18 cellular contexts compared by ENCODE assay signal in the genomic region with DNA sequence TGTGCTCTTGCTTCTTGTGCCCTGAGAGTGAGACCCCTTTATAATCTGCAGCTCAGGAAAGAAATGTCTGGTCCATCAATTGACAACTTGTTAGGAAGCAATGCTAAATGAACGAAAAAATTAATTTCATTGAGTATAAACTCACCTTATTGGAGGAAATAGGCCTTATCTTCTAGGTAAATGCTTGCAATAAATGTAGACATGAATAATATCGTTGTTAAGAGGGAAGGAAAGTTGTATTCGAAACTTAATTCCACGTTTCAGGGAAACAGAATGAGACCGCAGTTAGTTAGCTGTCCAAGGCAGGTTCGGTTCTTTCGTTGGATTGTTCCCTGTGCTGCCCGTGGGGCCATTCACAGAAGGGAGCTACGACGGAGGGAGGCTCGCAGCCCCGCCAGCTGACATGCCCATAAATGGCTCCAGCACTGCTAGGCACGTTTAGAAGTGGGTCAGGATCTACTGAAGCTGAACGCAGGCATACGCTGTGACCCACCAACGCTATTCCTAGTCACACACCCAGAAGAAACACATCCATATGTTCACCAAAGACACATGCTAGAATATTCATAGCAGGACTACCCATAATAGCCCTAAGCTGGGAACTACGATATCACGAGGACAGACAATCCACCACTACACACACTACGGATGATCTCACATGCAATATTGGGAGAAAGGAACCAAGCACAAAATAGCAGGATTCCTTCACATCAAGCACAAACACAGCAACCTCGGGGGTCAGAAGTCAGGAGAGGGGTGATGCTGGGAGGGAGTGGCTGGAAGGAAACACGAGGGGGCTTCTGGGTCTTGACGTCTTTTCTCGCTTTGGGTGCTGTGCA. TPM values are rescaled to one million over a fixed set of nuclear protein-coding genes. Genes with fewer than 3 reads are reported as not detected.
A peak's percentile ranks its signal among the peaks of the same experiment; 100 is the strongest.
DNase-seq lines count a peak whose midpoint lies in the region; ATAC-seq and TF ChIP-seq lines count a peak whose summit lies in the region.
"Had no signal": no experiment of that assay in that cellular context is flagged by ENCODE, and none has a peak within 500 bp of the region (broad histone marks: within the 10 kb centered on the region; RNA-seq: fewer than 3 reads in every experiment).

No MANE protein-coding gene starts in this region.

- H3K4me1 ChIP-seq in H9 (ENCODE audit: insufficient read depth, low read length) (0 out of 2 replicates have a peak, but pooled peaks cover 2% of the 10 kb centered on the region), right cardiac atrium (ENCODE audit: control insufficient read depth, insufficient read depth, low read length) (no peaks in the 10 kb centered on the region), psoas muscle (no peaks in the 10 kb centered on the region)

- no peak overlapping the region for H3K23ac ChIP-seq in H9 (ENCODE audit: insufficient read length, low read depth, low read length)

- no peaks in the 10 kb centered on the region for H3K79me1 ChIP-seq in H9 (ENCODE audit: insufficient read depth, low read depth, low read length, poor library complexity, severe bottlenecking)

- H3K4ac ChIP-seq in H9 (ENCODE audit: low read depth, low read length): no peak overlapping the region

- H3K14ac ChIP-seq in H9 (ENCODE audit: insufficient read depth, low read length): no peak overlapping the region

- H3K23me2 ChIP-seq in H9 (ENCODE audit: insufficient read length, low read depth, low read length, poor library complexity, severe bottlenecking): no peaks in the 10 kb centered on the region

- H4K91ac ChIP-seq in H9 (ENCODE audit: insufficient read length, low read depth, low read length): no peak overlapping the region

- H3K4me1 Mint-ChIP-seq in H9 (peaks cover 20 to 25% of the 10 kb centered on the region in 2 experiments), brain (peaks cover 39% of the 10 kb centered on the region), endothelial cell (ENCODE audit: unreplicated experiment) (no peaks in the 10 kb centered on the region)
- peaks cover 2% of the 10 kb centered on the region for H3K4me1 Mint-ChIP-seq in activated naive CD4-positive, alpha-beta T cell treated with anti-CD3 and anti-CD28 coated beads, Interleukin-2, amount 10 ng/mL, durations not matched to agents 7 days and 5 days
- H3K4me1 Mint-ChIP-seq: central memory CD8-positive, alpha-beta T cell had no signal

- no peaks in the 10 kb centered on the region for H4K20me1 ChIP-seq in H9 (ENCODE audit: control insufficient read depth, insufficient read depth, insufficient read length)

- H3K9me3 Mint-ChIP-seq in H9 (no peaks in the 10 kb centered on the region), brain (no peaks in the 10 kb centered on the region), endothelial cell (ENCODE audit: unreplicated experiment) (no peaks in the 10 kb centered on the region)
- no peaks in the 10 kb centered on the region for H3K9me3 Mint-ChIP-seq in activated naive CD4-positive, alpha-beta T cell treated with anti-CD3 and anti-CD28 coated beads, Interleukin-2, amount 10 ng/mL, durations not matched to agents 7 days and 5 days
- H3K9me3 Mint-ChIP-seq: central memory CD8-positive, alpha-beta T cell; memory B cell; stimulated activated memory B cell treated with anti-CD40 and anti-IgM and Interleukin-4, amounts not matched to agents 10 μg/mL and 1 μg/mL and 100 μg/mL, for 72 hours had no signal

- H3K27ac ChIP-seq in H9 (ENCODE audit: insufficient read length, low read depth, low read length): no peak overlapping the region
- no peak overlapping the region for H3K27ac ChIP-seq in right cardiac atrium (ENCODE audit: low read length)
- H3K27ac ChIP-seq in psoas muscle: no peak overlapping the region
- H3K27ac ChIP-seq: thyroid gland had no signal

- no peak overlapping the region for H4K8ac ChIP-seq in H9 (replicated peaks; ENCODE audit: insufficient read length, low read depth, low read length)

- DNase-seq in H9: peak; percentile 27
- DNase-seq in right cardiac atrium: no peak
- no peak for DNase-seq in psoas muscle
- no peak for DNase-seq in ureter (ENCODE audit: low spot score)
- no peak for DNase-seq in endothelial cell (ENCODE audit: low spot score)
- no peak for DNase-seq in activated naive CD4-positive, alpha-beta T cell treated with anti-CD3 and anti-CD28 coated beads, Interleukin-2, amount 10 ng/mL, durations not matched to agents 7 days and 5 days
- DNase-seq in AG20443 (ENCODE audit: low spot score): no peak
- DNase-seq: activated CD4-positive, alpha-beta T cell treated with anti-CD3 and anti-CD28 coated beads, Interleukin-2, amount 50 U/mL, for 1 hour; activated gamma-delta T cell treated with Interleukin-2 at 50 U/mL for 16 hours; effector CD4-positive, alpha-beta T cell; MV-4-11; NCI-H1930; RPMI8226; thyroid gland had no signal

- intact Hi-C loops in right cardiac atrium (cut with DNase I) (no loop called here), psoas muscle (cut with DNase I) (no loop called here)

- H3K4me2 ChIP-seq in H9 (ENCODE audit: insufficient read depth, insufficient read length, low read length): no peak overlapping the region

- ATAC-seq in right cardiac atrium (peak; percentile 56), psoas muscle (peak; percentile 30 to 71 (median 58))
- ATAC-seq: stimulated activated memory B cell treated with anti-CD40 and anti-IgM and Interleukin-4, amounts not matched to agents 10 μg/mL and 1 μg/mL and 100 μg/mL, for 72 hours had no signal

- H3K4me3 Mint-ChIP-seq in H9 (no peak overlapping the region), brain (peak overlapping the region in 1 of 5 experiments; percentile 8), endothelial cell (ENCODE audit: unreplicated experiment) (no peak overlapping the region)
- no peak overlapping the region for H3K4me3 Mint-ChIP-seq in activated naive CD4-positive, alpha-beta T cell treated with anti-CD3 and anti-CD28 coated beads, Interleukin-2, amount 10 ng/mL, durations not matched to agents 7 days and 5 days
- H3K4me3 Mint-ChIP-seq: central memory CD8-positive, alpha-beta T cell; memory B cell; stimulated activated memory B cell treated with anti-CD40 and anti-IgM and Interleukin-4, amounts not matched to agents 10 μg/mL and 1 μg/mL and 100 μg/mL, for 72 hours had no signal

- no peak overlapping the region for H3T11ph ChIP-seq in H9 (ENCODE audit: low read length)

- no peak overlapping the region for H4K5ac ChIP-seq in H9 (ENCODE audit: insufficient read length, low read depth, low read length)

- no peak overlapping the region for H3K9ac ChIP-seq in H9 (ENCODE audit: extremely low read depth, insufficient read length, low read length)

- H3K56ac ChIP-seq in H9 (ENCODE audit: insufficient read length, low read depth, low read length): no peak overlapping the region

- H3K27me3 Mint-ChIP-seq in H9 (ENCODE audit: low read depth) (no peaks in the 10 kb centered on the region; the same call in 1 of the 2 replicates), brain (no peaks in the 10 kb centered on the region), endothelial cell (ENCODE audit: unreplicated experiment) (peaks cover 11% of the 10 kb centered on the region)
- peaks cover 33% of the 10 kb centered on the region for H3K27me3 Mint-ChIP-seq in activated naive CD4-positive, alpha-beta T cell treated with anti-CD3 and anti-CD28 coated beads, Interleukin-2, amount 10 ng/mL, durations not matched to agents 7 days and 5 days

- H3K36me3 ChIP-seq in psoas muscle (ENCODE audit: insufficient read depth in 1 of 2, low read depth in 1 of 2): no peaks in the 10 kb centered on the region
- H3K36me3 ChIP-seq: thyroid gland had no signal

- no peaks in the 10 kb centered on the region for H3K27me3 ChIP-seq in H9 (ENCODE audit: insufficient read depth, low read length)
- no peaks in the 10 kb centered on the region for H3K27me3 ChIP-seq in right cardiac atrium (ENCODE audit: control insufficient read depth, insufficient read depth)
- H3K27me3 ChIP-seq in psoas muscle (ENCODE audit: insufficient read depth in 3 of 3, low read length in 2 of 3): no peaks in the 10 kb centered on the region
- H3K27me3 ChIP-seq: thyroid gland had no signal

- H3K27ac Mint-ChIP-seq in H9: no peak overlapping the region
- peak overlapping the region; percentile 2 to 98 (median 48) for H3K27ac Mint-ChIP-seq in brain
- H3K27ac Mint-ChIP-seq in endothelial cell (ENCODE audit: unreplicated experiment): no peak overlapping the region
- H3K27ac Mint-ChIP-seq in activated naive CD4-positive, alpha-beta T cell treated with anti-CD3 and anti-CD28 coated beads, Interleukin-2, amount 10 ng/mL, durations not matched to agents 7 days and 5 days: no peak overlapping the region
- H3K27ac Mint-ChIP-seq: memory B cell; stimulated activated memory B cell treated with anti-CD40 and anti-IgM and Interleukin-4, amounts not matched to agents 10 μg/mL and 1 μg/mL and 100 μg/mL, for 72 hours had no signal

- WGBS in H9 (ENCODE audit: extremely low coverage, insufficient read length, low lambda C conversion rate): no CpG with 5 or more reads among the region's 23 CpGs
- WGBS in right cardiac atrium: 62% methylated on average over 23 of the region's 23 CpGs
- WGBS in psoas muscle, 3 donors: 57 to 58% (median 58%) methylated on average over 23 of the region's 23 CpGs

- H3K36me3 Mint-ChIP-seq in H9 (ENCODE audit: insufficient read depth in 1 of 3, low read depth in 3 of 3): no peaks in the 10 kb centered on the region
- H3K36me3 Mint-ChIP-seq in brain: no peaks in the 10 kb centered on the region
- no peaks in the 10 kb centered on the region for H3K36me3 Mint-ChIP-seq in endothelial cell (ENCODE audit: low read depth, unreplicated experiment)
- H3K36me3 Mint-ChIP-seq in activated naive CD4-positive, alpha-beta T cell treated with anti-CD3 and anti-CD28 coated beads, Interleukin-2, amount 10 ng/mL, durations not matched to agents 7 days and 5 days: no peaks in the 10 kb centered on the region
- H3K36me3 Mint-ChIP-seq: memory B cell; stimulated activated memory B cell treated with anti-CD40 and anti-IgM and Interleukin-4, amounts not matched to agents 10 μg/mL and 1 μg/mL and 100 μg/mL, for 72 hours had no signal

- H2AFZ ChIP-seq in H9 (ENCODE audit: low read length): no peak overlapping the region

- TF ChIP-seq CTCF in H9 (conservative IDR thresholded peaks at IDR 0.05): no peak
- TF ChIP-seq CTCF in brain (conservative IDR thresholded peaks at IDR 0.05): no peak
- TF ChIP-seq CTCF in psoas muscle (IDR thresholded peaks at IDR 0.05): no peak
- TF ChIP-seq CTCF in endothelial cell (IDR thresholded peaks at IDR 0.05; ENCODE audit: unreplicated experiment): no peak

- no peak overlapping the region for H2BK15ac ChIP-seq in H9 (ENCODE audit: low read depth, low read length)

- no peak overlapping the region for H2BK20ac ChIP-seq in H9 (ENCODE audit: low read depth, low read length, poor library complexity, severe bottlenecking)

- H3K4me3 ChIP-seq in right cardiac atrium (ENCODE audit: low read length) (no peak overlapping the region), psoas muscle (no peak overlapping the region)
- H3K4me3 ChIP-seq: thyroid gland had no signal

- H3K79me2 ChIP-seq in H9 (ENCODE audit: insufficient read depth, low read length): no peaks in the 10 kb centered on the region

- H3K9me3 ChIP-seq in H9 (ENCODE audit: control insufficient read depth, low read depth, low read length) (no peaks in the 10 kb centered on the region), right cardiac atrium (ENCODE audit: control insufficient read depth, low read length) (no peaks in the 10 kb centered on the region), psoas muscle (no peaks in the 10 kb centered on the region)
- H3K9me3 ChIP-seq: thyroid gland had no signal

- H2BK120ac ChIP-seq in H9 (ENCODE audit: low read depth, low read length, poor library complexity, severe bottlenecking): no peak overlapping the region

- CTCF ChIA-PET in activated naive CD4-positive, alpha-beta T cell treated with anti-CD3 and anti-CD28 coated beads, Interleukin-2, amount 10 ng/mL, durations not matched to agents 7 days and 5 days (lab: Charles Lee): no interaction called here

- no peak overlapping the region for H2AK5ac ChIP-seq in H9 (ENCODE audit: insufficient read length, low read length)

- no peak overlapping the region for H2BK12ac ChIP-seq in H9 (ENCODE audit: insufficient read length, low read depth, low read length)

- H3K18ac ChIP-seq in H9 (ENCODE audit: insufficient read length, low read depth, low read length): no peak overlapping the region

- no peak overlapping the region for H2BK5ac ChIP-seq in H9 (ENCODE audit: insufficient read length, low read length)

RNA-seq across cellular contexts. Expression of a gene that starts 56.2 kb away (rescaled TPM):
- total RNA-seq in H9 (2021) (60.9 and 61.9 TPM in 2 replicates), right cardiac atrium (10 to 100 TPM; 16.6 to 21.6 (median 19.2) TPM), psoas muscle (10 to 100 TPM; 11.6 to 22.8 (median 15.8) TPM), ureter (81.0 TPM), endothelial cell (ENCODE audit: unreplicated experiment) (178 TPM)
- polyA plus RNA-seq in brain (ENCODE audit: insufficient read depth, low read depth, low replicate concordance) (24.4 TPM), right cardiac atrium (7.8 TPM), psoas muscle (10 to 100 TPM in 2 of 3 donors, 1 to 10 TPM in 1; 6.8 to 15.6 (median 10.6) TPM)

Comparison
In these comparisons a context has a peak if more than half of its experiments do, and no peak if none do; other contexts are left out.
1. H3K27ac Mint-ChIP-seq: peak in brain (5 of 5); none in H9 (0 of 3), endothelial cell (single experiment) and activated naive CD4-positive, alpha-beta T cell treated with anti-CD3 and anti-CD28 coated beads, Interleukin-2, amount 10 ng/mL, durations not matched to agents 7 days and 5 days (single experiment).